Comparison of ENCODE assay signal across 15 cellular contexts in genomic region chr3:37594873-37595783, GRCh38.
A peak's percentile ranks its signal among the peaks of the same experiment; 100 is the strongest.
DNase-seq lines count a peak whose midpoint lies in the region; ATAC-seq and TF ChIP-seq lines count a peak whose summit lies in the region.
"Had no signal": no experiment of that assay in that cellular context is flagged by ENCODE, and none has a peak within 500 bp of the region (broad histone marks: within the 10 kb centered on the region; RNA-seq: fewer than 3 reads in every experiment).

No MANE protein-coding gene starts in this region.

- H3K9me3 ChIP-seq in HEK293 (ENCODE audit: control insufficient read depth, insufficient read depth, low read depth, low read length) (no peaks in the 10 kb centered on the region), liver (ENCODE audit: control insufficient read depth in 4 of 4, low read length in 3 of 4) (no peaks in the 10 kb centered on the region), tibial artery (no peaks in the 10 kb centered on the region)
- H3K9me3 ChIP-seq: uterus had no signal

- H3K4me1 ChIP-seq in HEK293 (ENCODE audit: control insufficient read depth, insufficient read depth, low read length) = no peaks in the 10 kb centered on the region
- peaks cover 0 to 8% (median 2%) of the 10 kb centered on the region in 4 donors for H3K4me1 ChIP-seq in liver (ENCODE audit: control insufficient read depth in 4 of 4, insufficient read depth in 4 of 4, low read length in 3 of 4)
- peaks cover 0 to 81% (median 58%) of the 10 kb centered on the region in 4 donors for H3K4me1 ChIP-seq in tibial artery

- ATAC-seq in activated CD8-positive, alpha-beta memory T cell treated with anti-CD3 and anti-CD28 coated beads, Interleukin-2, amount 10 ng/mL, durations not matched to agents 7 days and 5 days = no peak
- ATAC-seq: HCT116, T-cell had no signal

- H3K4me3 ChIP-seq in HEK293 (ENCODE audit: low read depth, low read length) = no peak overlapping the region
- no peak overlapping the region for H3K4me3 ChIP-seq in liver (ENCODE audit: low read depth in 1 of 3, low read length in 3 of 3)
- no peak overlapping the region for H3K4me3 ChIP-seq in tibial artery
- H3K4me3 ChIP-seq: uterus had no signal

- no peak overlapping the region for H3K4me3 Mint-ChIP-seq in activated CD8-positive, alpha-beta memory T cell treated with anti-CD3 and anti-CD28 coated beads, Interleukin-2, amount 10 ng/mL, durations not matched to agents 7 days and 5 days
- H3K4me3 Mint-ChIP-seq: activated B cell treated with CpG ODN at 0.5 μM for 24 hours, T-cell had no signal

- H3K9me3 Mint-ChIP-seq in activated CD8-positive, alpha-beta memory T cell treated with anti-CD3 and anti-CD28 coated beads, Interleukin-2, amount 10 ng/mL, durations not matched to agents 7 days and 5 days (ENCODE audit: low read depth) = no peaks in the 10 kb centered on the region
- H3K9me3 Mint-ChIP-seq: activated B cell treated with CpG ODN at 0.5 μM for 24 hours, T-cell had no signal

- H3K36me3 Mint-ChIP-seq in activated CD8-positive, alpha-beta memory T cell treated with anti-CD3 and anti-CD28 coated beads, Interleukin-2, amount 10 ng/mL, durations not matched to agents 7 days and 5 days = no peaks in the 10 kb centered on the region
- H3K36me3 Mint-ChIP-seq: T-cell had no signal

- H3K36me3 ChIP-seq in HEK293 (ENCODE audit: control insufficient read depth in 2 of 2, insufficient read depth in 1 of 2, low read length in 2 of 2) = no peaks in the 10 kb centered on the region
- no peaks in the 10 kb centered on the region for H3K36me3 ChIP-seq in liver (ENCODE audit: control insufficient read depth in 4 of 4, insufficient read depth in 3 of 4, low read depth in 1 of 4, low read length in 3 of 4)
- H3K36me3 ChIP-seq in tibial artery = no peaks in the 10 kb centered on the region
- H3K36me3 ChIP-seq: uterus had no signal

- whole genome bisulfite sequencing in liver = 64% methylated on average over 8 of the region's 8 CpGs

- POLR2A ChIA-PET in HEK293 (lab: Yijun Ruan, JAX) = no interaction called here

- no peak for DNase-seq in tibial artery
- no peak for DNase-seq in activated CD8-positive, alpha-beta memory T cell treated with anti-CD3 and anti-CD28 coated beads, Interleukin-2, amount 10 ng/mL, durations not matched to agents 7 days and 5 days
- DNase-seq in superior temporal gyrus (ENCODE audit: extremely low spot score) = no peak
- no peak for DNase-seq in effector CD8-positive, alpha-beta T cell (lab: John Stamatoyannopoulos, UW)
- DNase-seq: activated B cell treated with CpG ODN at 0.5 μM for 24 hours; activated effector memory CD4-positive, alpha-beta T cell treated with anti-CD3 and anti-CD28 coated beads, Interleukin-2, amount 50 U/mL, for 16 hours; dermis blood vessel endothelial cell; RPMI8226; stimulated activated CD4-positive, alpha-beta T cell treated with anti-CD3 and anti-CD28 coated beads, Interleukin-4, amount 100 ng/mL, for 4 hours; T-cell; uterus had no signal

- TF ChIP-seq RAD21 in liver (IDR thresholded peaks at IDR 0.05) = peak in 1 of 2 donors; percentile 19

- no peak for TF ChIP-seq CTCF in HEK293 (tag by site-specific recombination; IDR thresholded peaks at IDR 0.05)
- no peak for TF ChIP-seq CTCF in VCaP (conservative IDR thresholded peaks at IDR 0.05)
- no peak for TF ChIP-seq CTCF in liver (IDR thresholded peaks at IDR 0.05; ENCODE audit: low read depth, low read length, missing input control)
- no peak for TF ChIP-seq CTCF in tibial artery (IDR thresholded peaks at IDR 0.05)

- H3K27me3 Mint-ChIP-seq in activated CD8-positive, alpha-beta memory T cell treated with anti-CD3 and anti-CD28 coated beads, Interleukin-2, amount 10 ng/mL, durations not matched to agents 7 days and 5 days = peaks cover 7% of the 10 kb centered on the region

- H3K9ac ChIP-seq in liver (ENCODE audit: low read depth in 1 of 2, low read length in 2 of 2) = no peak overlapping the region

- H3K27me3 ChIP-seq in liver (ENCODE audit: control insufficient read depth in 4 of 4, insufficient read depth in 4 of 4, low read length in 3 of 4) (no peaks in the 10 kb centered on the region), tibial artery (no peaks in the 10 kb centered on the region)
- H3K27me3 ChIP-seq: uterus had no signal

- CTCF ChIA-PET in HEK293 (lab: Yijun Ruan, JAX) = interaction anchor here (0.6 kb wide), 1 partner anchor 56 kb away, joined by 3 read pairs; no protein-coding TSS in a partner anchor
- CTCF ChIA-PET in activated CD8-positive, alpha-beta memory T cell treated with anti-CD3 and anti-CD28 coated beads, Interleukin-2, amount 10 ng/mL, durations not matched to agents 7 days and 5 days (lab: Charles Lee) = no interaction called here

- no peak overlapping the region for H3K27ac ChIP-seq in HEK293 (ENCODE audit: extremely low read depth, low read depth, low read length)
- H3K27ac ChIP-seq in VCaP = peak overlapping the region; percentile 99
- H3K27ac ChIP-seq in liver (ENCODE audit: low read depth in 1 of 2, low read length in 2 of 2) = peak overlapping the region in 1 of 2 donors; percentile 58
- peak overlapping the region; percentile 90 to 93 for H3K27ac ChIP-seq in tibial artery
- H3K27ac ChIP-seq: uterus had no signal

- intact Hi-C loops in tibial artery (cut with DNase I; ENCODE audit: low total_unique reads) = no loop called here

- no peaks in the 10 kb centered on the region for H3K4me1 Mint-ChIP-seq in activated CD8-positive, alpha-beta memory T cell treated with anti-CD3 and anti-CD28 coated beads, Interleukin-2, amount 10 ng/mL, durations not matched to agents 7 days and 5 days
- H3K4me1 Mint-ChIP-seq: activated B cell treated with CpG ODN at 0.5 μM for 24 hours, T-cell had no signal

- H3K27ac Mint-ChIP-seq in activated CD8-positive, alpha-beta memory T cell treated with anti-CD3 and anti-CD28 coated beads, Interleukin-2, amount 10 ng/mL, durations not matched to agents 7 days and 5 days = no peak overlapping the region
- H3K27ac Mint-ChIP-seq: activated B cell treated with CpG ODN at 0.5 μM for 24 hours, T-cell had no signal

TF ChIP-seq in HEK293, 187 proteins besides CTCF, POLR2A, EP300 and RAD21:
- TF ChIP-seq ZNF174 (tag by site-specific recombination; IDR thresholded peaks at IDR 0.05) (no peak), PRDM10 (tag by site-specific recombination; IDR thresholded peaks at IDR 0.05) (peak; percentile 78), ZNF416 (tag by site-specific recombination; IDR thresholded peaks at IDR 0.05) (no peak), ZNF202 (tag by site-specific recombination; IDR thresholded peaks at IDR 0.05; ENCODE audit: borderline replicate concordance) (no peak)

TF ChIP-seq in liver, 16 proteins besides CTCF, POLR2A, EP300 and RAD21:
- TF ChIP-seq YY1 (IDR thresholded peaks at IDR 0.05) = peak; percentile 67
- peak; percentile 59 for TF ChIP-seq SP1 (IDR thresholded peaks at IDR 0.05)
- TF ChIP-seq JUND (IDR thresholded peaks at IDR 0.05) = no peak
- no peak for TF ChIP-seq HNF4G (IDR thresholded peaks at IDR 0.05)
- peak in 1 of 2 donors; percentile 23 for TF ChIP-seq HNF4A (conservative IDR thresholded peaks at IDR 0.05)
